2 cellular contexts compared by ENCODE assay signal in the genomic region with DNA sequence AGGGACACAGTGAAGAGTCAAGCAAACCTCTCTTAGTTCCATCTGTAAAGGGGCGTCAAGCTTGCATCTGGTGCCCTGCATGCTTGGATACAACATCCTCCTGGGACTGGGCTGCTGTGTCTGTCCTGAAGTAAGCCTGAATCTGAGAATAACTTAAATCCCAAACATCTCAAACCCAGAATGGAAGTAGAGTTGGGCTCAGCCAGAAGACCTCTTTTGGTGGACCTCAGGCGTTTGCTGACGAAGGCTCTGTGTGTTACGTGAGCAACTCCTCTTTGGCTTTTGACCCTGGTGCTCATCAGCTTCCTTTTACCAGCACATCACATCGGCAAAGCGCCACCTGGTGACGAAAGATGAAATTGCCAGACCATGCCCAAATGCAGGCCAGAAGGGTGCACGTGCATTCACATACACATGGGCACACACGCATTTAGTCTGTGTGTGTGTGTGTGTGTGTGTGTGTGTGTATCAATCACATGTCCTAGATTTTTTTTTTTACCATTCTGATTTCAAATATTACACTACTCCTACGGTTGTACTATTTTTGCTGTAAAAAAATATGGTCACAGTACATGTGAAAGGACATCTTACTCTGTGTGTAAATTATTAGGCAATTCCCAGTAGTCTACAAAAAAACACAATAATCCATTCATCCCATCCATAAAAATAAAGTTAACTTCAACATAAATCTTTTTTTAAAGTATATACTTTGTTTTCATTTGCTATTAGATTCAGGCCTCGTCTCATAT.
TF ChIP-seq lines count a peak whose summit lies in the region.

No MANE protein-coding gene starts in this region.

TF ChIP-seq in Ishikawa, 13 proteins besides CTCF, POLR2A, EP300 and RAD21 (continued from another document):
- TF ChIP-seq ZBTB7A (IDR thresholded peaks at IDR 0.05; ENCODE audit: low read depth) = no peak

TF ChIP-seq in H1, 55 proteins besides CTCF, POLR2A, EP300 and RAD21 (continued from another document):
- TF ChIP-seq CREB1 (IDR thresholded peaks at IDR 0.05) (peak; percentile 77), SIN3A (conservative IDR thresholded peaks at IDR 0.05 in 1 of 2, IDR thresholded peaks at IDR 0.05 in 1 of 2; ENCODE audit: low read depth in 1 of 2, low read length in 2 of 2) (peak in 1 of 2 experiments; percentile 75; a peak in 1 of 4 replicates), TEAD4 (IDR thresholded peaks at IDR 0.05; ENCODE audit: low read depth, low read length) (0 out of 2 replicates have a peak, but pooled peaks have one; percentile 32), GABPA (IDR thresholded peaks at IDR 0.05; ENCODE audit: borderline replicate concordance, insufficient read depth, low read length) (0 out of 2 replicates have a peak, but pooled peaks have one; percentile 41), SP4 (IDR thresholded peaks at IDR 0.05; ENCODE audit: low read length) (no peak)
- TF ChIP-seq, protein P1, sequence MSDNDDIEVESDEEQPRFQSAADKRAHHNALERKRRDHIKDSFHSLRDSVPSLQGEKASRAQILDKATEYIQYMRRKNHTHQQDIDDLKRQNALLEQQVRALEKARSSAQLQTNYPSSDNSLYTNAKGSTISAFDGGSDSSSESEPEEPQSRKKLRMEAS (IDR thresholded peaks at IDR 0.05) = peak; percentile 90
